Comparison of ENCODE assay signal across 31 cellular contexts in the genomic region with DNA sequence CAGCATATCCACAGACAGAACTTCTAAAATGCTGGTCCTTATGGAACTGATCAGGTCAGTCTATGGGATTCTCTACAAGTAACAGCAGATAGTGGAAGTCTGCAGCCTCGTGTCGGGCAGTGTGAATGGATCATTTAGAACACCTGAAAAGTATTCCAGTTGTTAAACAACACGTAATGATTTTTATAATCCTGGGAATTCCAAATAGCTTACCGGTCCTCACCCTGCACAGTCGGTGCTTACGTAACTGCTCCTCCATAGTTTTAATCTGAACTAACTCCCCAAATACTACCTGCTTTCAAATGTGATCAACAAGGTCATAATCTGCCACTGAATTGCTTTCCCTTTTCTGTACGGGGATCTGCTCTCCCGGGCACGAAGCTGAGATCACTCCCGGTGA.
"Had no signal": no experiment of that assay in that cellular context is flagged by ENCODE, and none has a peak within 500 bp of the region (broad histone marks: within the 10 kb centered on the region; RNA-seq: fewer than 3 reads in every experiment).

No MANE protein-coding gene starts in this region.

- H3K4me3 Mint-ChIP-seq: activated CD4-positive, alpha-beta memory T cell treated with anti-CD3 and anti-CD28 coated beads for 36 hours; activated CD8-positive, alpha-beta memory T cell treated with anti-CD3 and anti-CD28 coated beads, Interleukin-2, amount 10 ng/mL, durations not matched to agents 7 days and 5 days; activated naive CD4-positive, alpha-beta T cell treated with anti-CD3 and anti-CD28 coated beads for 36 hours; activated naive CD8-positive, alpha-beta T cell treated with anti-CD3 and anti-CD28 coated beads for 36 hours; activated T-helper 1 cell treated with anti-CD3 and anti-CD28 coated beads, Interleukin-12 subunit alpha, Interleukin-12 subunit beta, Interleukin-2, Interleukin-4 antibody, amounts not matched to agents 30 ng/mL and 10 ng/mL and 1 ng/mL, durations not matched to agents 14 hours and 24 hours and 36 hours; endodermal cell; neural progenitor cell had no signal

- DNase-seq: activated CD4-positive, alpha-beta memory T cell treated with anti-CD3 and anti-CD28 coated beads for 36 hours; activated CD8-positive, alpha-beta memory T cell treated with anti-CD3 and anti-CD28 coated beads, Interleukin-2, amount 10 ng/mL, durations not matched to agents 7 days and 5 days; activated effector memory CD4-positive, alpha-beta T cell treated with anti-CD3 and anti-CD28 coated beads, Interleukin-2, amount 50 U/mL, for 16 hours; activated naive CD4-positive, alpha-beta T cell treated with anti-CD3 and anti-CD28 coated beads for 36 hours; activated naive CD8-positive, alpha-beta T cell treated with anti-CD3 and anti-CD28 coated beads for 36 hours; activated T-cell treated with anti-CD3 and anti-CD28 coated beads for 4 hours; adrenal gland; brain microvascular endothelial cell; cortex of kidney; endodermal cell; foreskin fibroblast; head of caudate nucleus; hippocampal formation; left colon; mammary epithelial cell; naive B cell; occipital lobe; stimulated activated CD4-positive, alpha-beta T cell treated with anti-CD3 and anti-CD28 coated beads, Interleukin-15, amount 100 ng/mL, for 24 hours; stimulated activated CD4-positive, alpha-beta T cell treated with anti-CD3 and anti-CD28 coated beads, Interleukin-2, amount 100 ng/mL, for 24 hours; stimulated activated naive CD4-positive, alpha-beta T cell; T-helper 2 cell had no signal

- H3K36me3 ChIP-seq: adrenal gland, ascending aorta, brain microvascular endothelial cell, neural progenitor cell, right atrium auricular region had no signal

- H3K4me3 ChIP-seq: adrenal gland, ascending aorta, neural progenitor cell, right atrium auricular region, suprapubic skin, tibial nerve had no signal

- H3K9me3 Mint-ChIP-seq: activated naive CD4-positive, alpha-beta T cell treated with anti-CD3 and anti-CD28 coated beads for 36 hours; activated T-helper 1 cell treated with anti-CD3 and anti-CD28 coated beads, Interleukin-12 subunit alpha, Interleukin-12 subunit beta, Interleukin-2, Interleukin-4 antibody, amounts not matched to agents 30 ng/mL and 10 ng/mL and 1 ng/mL, durations not matched to agents 14 hours and 24 hours and 36 hours; endodermal cell had no signal

- H3K27ac ChIP-seq: brain microvascular endothelial cell, neural progenitor cell, parathyroid adenoma, right atrium auricular region, suprapubic skin, tibial nerve had no signal

- H3K27ac Mint-ChIP-seq: activated CD4-positive, alpha-beta memory T cell treated with anti-CD3 and anti-CD28 coated beads for 36 hours; activated CD8-positive, alpha-beta memory T cell treated with anti-CD3 and anti-CD28 coated beads, Interleukin-2, amount 10 ng/mL, durations not matched to agents 7 days and 5 days; activated naive CD4-positive, alpha-beta T cell treated with anti-CD3 and anti-CD28 coated beads for 36 hours; activated naive CD8-positive, alpha-beta T cell treated with anti-CD3 and anti-CD28 coated beads for 36 hours; activated T-helper 1 cell treated with anti-CD3 and anti-CD28 coated beads, Interleukin-12 subunit alpha, Interleukin-12 subunit beta, Interleukin-2, Interleukin-4 antibody, amounts not matched to agents 30 ng/mL and 10 ng/mL and 1 ng/mL, durations not matched to agents 14 hours and 24 hours and 36 hours; endodermal cell; naive B cell; neural progenitor cell had no signal

- H3K4me1 Mint-ChIP-seq: endodermal cell had no signal

- H3K27me3 ChIP-seq: adrenal gland, ascending aorta, brain microvascular endothelial cell, neural progenitor cell, right atrium auricular region, suprapubic skin, tibial nerve had no signal

- H2AFZ ChIP-seq: neural progenitor cell, parathyroid adenoma had no signal

- H3K9me3 ChIP-seq: adrenal gland, ascending aorta, right atrium auricular region, suprapubic skin, tibial nerve had no signal

- H3K4me1 ChIP-seq: neural progenitor cell, tibial nerve had no signal

- H3K27me3 Mint-ChIP-seq: activated CD4-positive, alpha-beta memory T cell treated with anti-CD3 and anti-CD28 coated beads for 36 hours; activated CD8-positive, alpha-beta memory T cell treated with anti-CD3 and anti-CD28 coated beads, Interleukin-2, amount 10 ng/mL, durations not matched to agents 7 days and 5 days; activated naive CD8-positive, alpha-beta T cell treated with anti-CD3 and anti-CD28 coated beads for 36 hours; naive B cell had no signal

- FAIRE-seq: keratinocyte had no signal

- H3K4me2 ChIP-seq: neural progenitor cell had no signal

- ATAC-seq: activated CD8-positive, alpha-beta memory T cell treated with anti-CD3 and anti-CD28 coated beads, Interleukin-2, amount 10 ng/mL, durations not matched to agents 7 days and 5 days; esophagus mucosa; left colon; SK-N-SH treated with all-trans-retinoic acid at 6 μM for 48 hours had no signal
